Comparison of ENCODE assay signal across 8 cellular contexts in the genomic region with DNA sequence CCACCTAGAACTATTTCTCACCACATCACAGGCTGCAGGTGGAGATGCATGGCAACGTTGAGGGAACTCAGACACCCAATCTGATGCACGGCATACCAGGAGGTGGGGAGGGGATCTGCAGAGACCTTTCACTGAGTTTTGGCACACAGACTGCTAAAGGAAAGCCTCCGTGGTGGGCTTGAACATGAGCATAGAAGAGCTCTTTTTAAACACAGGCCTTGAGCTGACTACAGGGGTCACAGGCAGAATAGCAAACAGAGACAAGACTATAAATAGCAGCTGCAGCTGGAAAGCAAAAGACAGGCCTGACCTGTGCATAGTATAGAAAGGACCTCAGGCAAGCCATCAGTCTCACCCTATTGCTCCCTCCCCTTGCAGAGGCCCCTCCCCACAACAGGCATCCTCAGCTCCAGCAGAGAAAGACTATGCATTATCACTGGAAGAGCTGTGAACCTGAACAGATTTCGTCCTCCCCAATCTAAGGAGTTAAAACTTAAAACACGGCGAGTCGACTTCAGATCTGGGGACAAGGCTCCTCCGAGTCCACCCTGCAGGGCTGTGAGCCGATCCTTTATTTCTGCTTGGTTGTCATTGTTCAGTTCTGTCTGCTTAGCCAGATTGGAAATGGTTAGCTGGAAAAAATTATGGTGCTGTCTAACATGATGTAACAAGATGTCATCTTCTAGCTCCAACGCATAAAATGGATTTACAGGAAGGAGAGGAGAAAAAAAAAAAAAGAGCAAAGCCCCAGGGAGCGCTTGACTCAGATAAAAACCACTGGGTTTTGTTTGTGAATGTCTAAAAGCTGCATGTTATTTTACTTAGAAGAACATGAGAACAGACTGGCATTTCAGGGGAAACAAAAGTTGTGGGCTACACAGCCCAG. TPM values are rescaled to one million over a fixed set of nuclear protein-coding genes. Genes with fewer than 3 reads are reported as not detected.
DNase-seq lines count a peak whose midpoint lies in the region; ATAC-seq and TF ChIP-seq lines count a peak whose summit lies in the region.

No MANE protein-coding gene starts in this region.

- no peak for TF ChIP-seq CTCF in body of pancreas (IDR thresholded peaks at IDR 0.05)

- H3K27ac ChIP-seq in KOPT-K1 (ENCODE audit: low read depth, low read length, poor library complexity, severe bottlenecking) (peak overlapping the region; percentile 41), body of pancreas (no peak overlapping the region)

- H3K36me3 ChIP-seq in KOPT-K1 (ENCODE audit: insufficient read depth, low read length) (no peaks in the 10 kb centered on the region), body of pancreas (replicated peaks in 1 of 2; ENCODE audit: insufficient read depth in 1 of 2, low read depth in 2 of 2) (no peaks in the 10 kb centered on the region)

- no peaks in the 10 kb centered on the region for H3K9me3 ChIP-seq in KOPT-K1 (ENCODE audit: insufficient read depth, low read length, poor library complexity, severe bottlenecking)
- no peaks in the 10 kb centered on the region for H3K9me3 ChIP-seq in body of pancreas

- no peaks in the 10 kb centered on the region for H3K4me1 ChIP-seq in body of pancreas

- no peaks in the 10 kb centered on the region for H3K27me3 ChIP-seq in body of pancreas

- TF ChIP-seq POLR2A in body of pancreas (IDR thresholded peaks at IDR 0.05) = no peak

- H3K4me3 ChIP-seq in body of pancreas = no peak overlapping the region

- WGBS in body of pancreas, 2 donors = 59 to 71% methylated on average over 11 of the region's 11 CpGs

- peak; percentile 18 to 25 for DNase-seq in activated CD4-positive, alpha-beta T cell treated with anti-CD3 and anti-CD28 coated beads, Interleukin-2, amount 50 U/mL, for 48 hours
- DNase-seq in fibroblast of gingiva (ENCODE audit: low read depth) (peak; percentile 88), retina (peak; percentile 46), body of pancreas (no peak), AG08396 (ENCODE audit: low spot score) (no peak)

- ATAC-seq in GM18517 (IDR thresholded peaks at IDR 0.05; ENCODE audit: unreplicated experiment) (peak; percentile 13), GM18909 (IDR thresholded peaks at IDR 0.05; ENCODE audit: poor library complexity, unreplicated experiment) (no peak), body of pancreas (no peak)

- intact Hi-C loops in body of pancreas (cut with DNase I) = no loop called here

RNA-seq across cellular contexts. Expression of a gene that starts 25.3 kb away (rescaled TPM):
- 10 to 100 TPM; 13.7 to 19.4 TPM for total RNA-seq in body of pancreas

Comparison
In these comparisons a context has a peak if more than half of its experiments do, and no peak if none do; other contexts are left out.
1. DNase-seq: peak in activated CD4-positive, alpha-beta T cell treated with anti-CD3 and anti-CD28 coated beads, Interleukin-2, amount 50 U/mL, for 48 hours (2 of 2), fibroblast of gingiva (single experiment) and retina (single experiment); none in body of pancreas (0 of 4) and AG08396 (single experiment).